ENCODE assay signal across 25 cellular contexts in genomic region chr22:47100019-47100418, GRCh38.
DNase-seq lines count a peak whose midpoint lies in the region; ATAC-seq, FAIRE-seq and TF ChIP-seq lines count a peak whose summit lies in the region.
"Had no signal": no experiment of that assay in that cellular context is flagged by ENCODE, and none has a peak within 500 bp of the region (broad histone marks: within the 10 kb centered on the region; RNA-seq: fewer than 3 reads in every experiment).

No MANE protein-coding gene starts in this region.

- no peak overlapping the region for H3T11ph ChIP-seq in H9 (ENCODE audit: low read length)

- H3K56ac ChIP-seq in H9 (ENCODE audit: insufficient read length, low read depth, low read length) = no peak overlapping the region

- H3K4ac ChIP-seq in H9 (ENCODE audit: low read depth, low read length) = no peak overlapping the region

- no peak overlapping the region for H2BK15ac ChIP-seq in H9 (ENCODE audit: low read depth, low read length)

- no peak overlapping the region for H3K4me3 Mint-ChIP-seq in H9
- H3K4me3 Mint-ChIP-seq in endodermal cell = no peak overlapping the region
- H3K4me3 Mint-ChIP-seq in neural progenitor cell = no peak overlapping the region
- no peak overlapping the region for H3K4me3 Mint-ChIP-seq in stimulated activated effector memory CD8-positive, alpha-beta T cell treated with anti-CD3 and anti-CD28 coated beads, Interleukin-12 subunit alpha, Interleukin-12 subunit beta, amount 100 ng/mL, for 72 hours
- H3K4me3 Mint-ChIP-seq: CD8-positive, alpha-beta T cell; IgD-negative memory B cell had no signal

- no peak overlapping the region for H2BK12ac ChIP-seq in H9 (ENCODE audit: insufficient read length, low read depth, low read length)

- H4K8ac ChIP-seq in H9 (replicated peaks; ENCODE audit: insufficient read length, low read depth, low read length) = no peak overlapping the region

- no peaks in the 10 kb centered on the region for H3K79me2 ChIP-seq in H9 (ENCODE audit: insufficient read depth, low read length)
- H3K79me2 ChIP-seq in neural progenitor cell (ENCODE audit: low read depth) = no peaks in the 10 kb centered on the region

- H2BK120ac ChIP-seq in H9 (ENCODE audit: low read depth, low read length, poor library complexity, severe bottlenecking) = no peak overlapping the region

- no peak overlapping the region for H4K5ac ChIP-seq in H9 (ENCODE audit: insufficient read length, low read depth, low read length)

- DNase-seq in H9 = no peak
- no peak for DNase-seq in endodermal cell
- DNase-seq in neural progenitor cell (ENCODE audit: low spot score) = no peak
- no peak for DNase-seq in stimulated activated effector memory CD8-positive, alpha-beta T cell treated with anti-CD3 and anti-CD28 coated beads, Interleukin-12 subunit alpha, Interleukin-12 subunit beta, amount 100 ng/mL, for 72 hours (ENCODE audit: low spot score in 2 of 2)
- DNase-seq in spleen = no peak
- DNase-seq in retina = no peak
- DNase-seq in kidney = no peak
- DNase-seq: AML-193; C1 segment of cervical spinal cord; Calu3; CD8-positive, alpha-beta T cell; DMS79 treated with DMSO at 0.1 percent for 48 hours; GF-D8; MM.1S; NCI-H2029 treated with DMSO at 0.1 percent for 48 hours; NCI-H2227 treated with DMSO at 0.1 percent for 48 hours; NCI-H69; SHP77 had no signal

- H3K9me3 ChIP-seq in H9 (ENCODE audit: control insufficient read depth, low read depth, low read length) = no peaks in the 10 kb centered on the region
- H3K9me3 ChIP-seq in endodermal cell (ENCODE audit: control insufficient read depth, low read length) = no peaks in the 10 kb centered on the region
- H3K9me3 ChIP-seq in neural progenitor cell (ENCODE audit: low read depth) = no peaks in the 10 kb centered on the region
- H3K9me3 ChIP-seq in spleen = no peaks in the 10 kb centered on the region
- no peaks in the 10 kb centered on the region for H3K9me3 ChIP-seq in kidney (ENCODE audit: control insufficient read depth in 1 of 2, low read length in 2 of 2)
- H3K9me3 ChIP-seq: A549, HAP-1 had no signal

- no peak overlapping the region for H2AK5ac ChIP-seq in H9 (ENCODE audit: insufficient read length, low read length)

- H3K36me3 ChIP-seq in endodermal cell (ENCODE audit: control insufficient read depth, insufficient read depth, low read length) (no peaks in the 10 kb centered on the region), neural progenitor cell (no peaks in the 10 kb centered on the region), spleen (peaks cover 0 to 35% (median 2%) of the 10 kb centered on the region in 6 donors), kidney (ENCODE audit: control insufficient read depth in 1 of 2, insufficient read depth in 2 of 2, low read length in 2 of 2) (no peaks in the 10 kb centered on the region)
- H3K36me3 ChIP-seq: HAP-1 had no signal

- no peaks in the 10 kb centered on the region for H3K23me2 ChIP-seq in H9 (ENCODE audit: insufficient read length, low read depth, low read length, poor library complexity, severe bottlenecking)

- H3K4me2 ChIP-seq in H9 (ENCODE audit: insufficient read depth, insufficient read length, low read length) (no peak overlapping the region), neural progenitor cell (no peak overlapping the region)
- H3K4me2 ChIP-seq: A549, KMS-11 had no signal

- peak overlapping the region; percentile 60 to 97 (median 84); a peak in 5 of 7 replicates for H3K27ac Mint-ChIP-seq in H9
- H3K27ac Mint-ChIP-seq in endodermal cell = peak overlapping the region; percentile 30
- H3K27ac Mint-ChIP-seq in neural progenitor cell = peak overlapping the region; percentile 53
- H3K27ac Mint-ChIP-seq in stimulated activated effector memory CD8-positive, alpha-beta T cell treated with anti-CD3 and anti-CD28 coated beads, Interleukin-12 subunit alpha, Interleukin-12 subunit beta, amount 100 ng/mL, for 72 hours = peak overlapping the region; percentile 56
- H3K27ac Mint-ChIP-seq: CD8-positive, alpha-beta T cell; IgD-negative memory B cell had no signal

- no peak overlapping the region for H3K23ac ChIP-seq in H9 (ENCODE audit: insufficient read length, low read depth, low read length)

- H3K4me3 ChIP-seq in endodermal cell (ENCODE audit: low read length) (no peak overlapping the region), neural progenitor cell (no peak overlapping the region), spleen (no peak overlapping the region), kidney (ENCODE audit: low read length in 2 of 2) (no peak overlapping the region)
- H3K4me3 ChIP-seq: A549, HAP-1 had no signal

- TF ChIP-seq CTCF in H9 (conservative IDR thresholded peaks at IDR 0.05) (no peak), endodermal cell (conservative IDR thresholded peaks at IDR 0.05) (no peak), neural progenitor cell (IDR thresholded peaks at IDR 0.05) (no peak), spleen (IDR thresholded peaks at IDR 0.05 in 8 of 11, conservative IDR thresholded peaks at IDR 0.05 in 3 of 11) (no peak), kidney (IDR thresholded peaks at IDR 0.05; ENCODE audit: borderline replicate concordance, extremely low read depth, insufficient read depth) (no peak)

- H3F3A ChIP-seq in neural progenitor cell (ENCODE audit: low read depth) = no peaks in the 10 kb centered on the region

- H3K14ac ChIP-seq in H9 (ENCODE audit: insufficient read depth, low read length) = no peak overlapping the region

- peaks cover 0 to under 1% of the 10 kb centered on the region in 2 experiments; a peak in 3 of 5 replicates for H3K9me3 Mint-ChIP-seq in H9
- H3K9me3 Mint-ChIP-seq in endodermal cell = peaks cover 8% of the 10 kb centered on the region
- H3K9me3 Mint-ChIP-seq in neural progenitor cell = peaks cover 2% of the 10 kb centered on the region
- no peaks in the 10 kb centered on the region for H3K9me3 Mint-ChIP-seq in stimulated activated effector memory CD8-positive, alpha-beta T cell treated with anti-CD3 and anti-CD28 coated beads, Interleukin-12 subunit alpha, Interleukin-12 subunit beta, amount 100 ng/mL, for 72 hours
- H3K9me3 Mint-ChIP-seq: CD8-positive, alpha-beta T cell had no signal

- H2BK20ac ChIP-seq in H9 (ENCODE audit: low read depth, low read length, poor library complexity, severe bottlenecking) = no peak overlapping the region

- H3K4me1 ChIP-seq in H9 (ENCODE audit: insufficient read depth, low read length) = peaks cover 5% of the 10 kb centered on the region; the same call in 1 of the 2 replicates
- peaks cover 11% of the 10 kb centered on the region for H3K4me1 ChIP-seq in endodermal cell (ENCODE audit: control insufficient read depth, insufficient read depth, low read length)
- peaks cover 5% of the 10 kb centered on the region for H3K4me1 ChIP-seq in neural progenitor cell
- no peaks in the 10 kb centered on the region for H3K4me1 ChIP-seq in spleen
- peaks cover 12 to 19% of the 10 kb centered on the region in 2 donors for H3K4me1 ChIP-seq in kidney (ENCODE audit: control insufficient read depth in 1 of 2, insufficient read depth in 1 of 2, low read depth in 1 of 2, low read length in 2 of 2)
- H3K4me1 ChIP-seq: HAP-1 had no signal

- H3K18ac ChIP-seq in H9 (ENCODE audit: insufficient read length, low read depth, low read length) = no peak overlapping the region

- no peak overlapping the region for H2BK5ac ChIP-seq in H9 (ENCODE audit: insufficient read length, low read length)

- H3K27me3 Mint-ChIP-seq in H9 (ENCODE audit: low read depth) = no peaks in the 10 kb centered on the region
- no peaks in the 10 kb centered on the region for H3K27me3 Mint-ChIP-seq in endodermal cell (ENCODE audit: insufficient read depth)
- H3K27me3 Mint-ChIP-seq in neural progenitor cell (ENCODE audit: insufficient read depth, low read depth) = peaks cover 2% of the 10 kb centered on the region
- H3K27me3 Mint-ChIP-seq: IgD-negative memory B cell had no signal

- H4K91ac ChIP-seq in H9 (ENCODE audit: insufficient read length, low read depth, low read length) = peak overlapping the region; percentile 67

- H3K4me1 Mint-ChIP-seq in H9 (peaks cover 53 to 57% of the 10 kb centered on the region in 2 experiments), endodermal cell (peaks cover 37% of the 10 kb centered on the region), neural progenitor cell (peaks cover 9% of the 10 kb centered on the region)
- H3K4me1 Mint-ChIP-seq in stimulated activated effector memory CD8-positive, alpha-beta T cell treated with anti-CD3 and anti-CD28 coated beads, Interleukin-12 subunit alpha, Interleukin-12 subunit beta, amount 100 ng/mL, for 72 hours = peaks cover 39% of the 10 kb centered on the region

- WGBS in H9 (ENCODE audit: extremely low coverage, insufficient read length, low lambda C conversion rate) = no CpG with 5 or more reads among the region's 2 CpGs
- 83 to 91% methylated on average over 2 of the region's 2 CpGs for WGBS in endodermal cell (ENCODE audit: insufficient coverage in 1 of 2, insufficient read length in 1 of 2), 2 experiments
- WGBS in spleen, 5 donors = 94 to 100% (median 98%) methylated on average over 2 of the region's 2 CpGs

- peaks cover 2% of the 10 kb centered on the region for H4K20me1 ChIP-seq in H9 (ENCODE audit: control insufficient read depth, insufficient read depth, insufficient read length)
- H4K20me1 ChIP-seq in neural progenitor cell (ENCODE audit: low read depth) = no peaks in the 10 kb centered on the region

- intact Hi-C loops in spleen (cut with DNase I; ENCODE audit: low total_unique reads) (no loop called here), kidney (cut with DNase I) (no loop called here)

- no peak overlapping the region for H3K9ac ChIP-seq in H9 (ENCODE audit: extremely low read depth, insufficient read length, low read length)
- no peak overlapping the region for H3K9ac ChIP-seq in endodermal cell (ENCODE audit: extremely low read depth, low read length, poor library complexity, severe bottlenecking)
- no peak overlapping the region for H3K9ac ChIP-seq in neural progenitor cell
- H3K9ac ChIP-seq in kidney (ENCODE audit: low read length in 2 of 2) = no peak overlapping the region
- H3K9ac ChIP-seq: KMS-11 had no signal

- H2AFZ ChIP-seq in H9 (ENCODE audit: low read length) (no peak overlapping the region), neural progenitor cell (replicated peaks) (no peak overlapping the region)

- no peak for TF ChIP-seq POLR2A in spleen (IDR thresholded peaks at IDR 0.05)

- H3K27me3 ChIP-seq in H9 (ENCODE audit: insufficient read depth, low read length) (no peaks in the 10 kb centered on the region), endodermal cell (ENCODE audit: control insufficient read depth, insufficient read depth, low read length, poor library complexity, severe bottlenecking) (no peaks in the 10 kb centered on the region), neural progenitor cell (no peaks in the 10 kb centered on the region), spleen (replicated peaks in 1 of 7) (no peaks in the 10 kb centered on the region)

- no peak for ATAC-seq in stimulated activated effector memory CD8-positive, alpha-beta T cell treated with anti-CD3 and anti-CD28 coated beads, Interleukin-12 subunit alpha, Interleukin-12 subunit beta, amount 100 ng/mL, for 72 hours
- ATAC-seq: A549; CD8-positive, alpha-beta T cell had no signal

- peaks cover 4 to 13% (median 5%) of the 10 kb centered on the region in 3 experiments; a peak in 3 of 7 replicates for H3K36me3 Mint-ChIP-seq in H9 (ENCODE audit: insufficient read depth in 1 of 3, low read depth in 3 of 3)
- peaks cover 12% of the 10 kb centered on the region for H3K36me3 Mint-ChIP-seq in endodermal cell (ENCODE audit: low read depth)
- H3K36me3 Mint-ChIP-seq in neural progenitor cell = no peaks in the 10 kb centered on the region
- H3K36me3 Mint-ChIP-seq in stimulated activated effector memory CD8-positive, alpha-beta T cell treated with anti-CD3 and anti-CD28 coated beads, Interleukin-12 subunit alpha, Interleukin-12 subunit beta, amount 100 ng/mL, for 72 hours = peaks cover 25% of the 10 kb centered on the region

- H3K27ac ChIP-seq in H9 (ENCODE audit: insufficient read length, low read depth, low read length) = no peak overlapping the region
- H3K27ac ChIP-seq in endodermal cell (ENCODE audit: low read depth, low read length) = no peak overlapping the region
- no peak overlapping the region for H3K27ac ChIP-seq in neural progenitor cell
- H3K27ac ChIP-seq in spleen = no peak overlapping the region
- no peak overlapping the region for H3K27ac ChIP-seq in kidney (ENCODE audit: low read depth in 2 of 2, low read length in 2 of 2)
- H3K27ac ChIP-seq: A549, KMS-11, RWPE1 had no signal

- FAIRE-seq in kidney (lab: Jason Lieb, UNC) = no peak
- FAIRE-seq: A549, GM12891, GM19239 had no signal

- H3K79me1 ChIP-seq in H9 (ENCODE audit: insufficient read depth, low read depth, low read length, poor library complexity, severe bottlenecking) = no peaks in the 10 kb centered on the region

Comparison
In these comparisons a context has a peak if more than half of its experiments do, and no peak if none do; other contexts are left out.
1. H3K27ac Mint-ChIP-seq: peak in every context shown above with its lines; median percentile 84 in H9; 56 in stimulated activated effector memory CD8-positive, alpha-beta T cell treated with anti-CD3 and anti-CD28 coated beads, Interleukin-12 subunit alpha, Interleukin-12 subunit beta, amount 100 ng/mL, for 72 hours; 53 in neural progenitor cell; 30 in endodermal cell.